Comparison of ENCODE assay signal across 13 cellular contexts in the genomic region with DNA sequence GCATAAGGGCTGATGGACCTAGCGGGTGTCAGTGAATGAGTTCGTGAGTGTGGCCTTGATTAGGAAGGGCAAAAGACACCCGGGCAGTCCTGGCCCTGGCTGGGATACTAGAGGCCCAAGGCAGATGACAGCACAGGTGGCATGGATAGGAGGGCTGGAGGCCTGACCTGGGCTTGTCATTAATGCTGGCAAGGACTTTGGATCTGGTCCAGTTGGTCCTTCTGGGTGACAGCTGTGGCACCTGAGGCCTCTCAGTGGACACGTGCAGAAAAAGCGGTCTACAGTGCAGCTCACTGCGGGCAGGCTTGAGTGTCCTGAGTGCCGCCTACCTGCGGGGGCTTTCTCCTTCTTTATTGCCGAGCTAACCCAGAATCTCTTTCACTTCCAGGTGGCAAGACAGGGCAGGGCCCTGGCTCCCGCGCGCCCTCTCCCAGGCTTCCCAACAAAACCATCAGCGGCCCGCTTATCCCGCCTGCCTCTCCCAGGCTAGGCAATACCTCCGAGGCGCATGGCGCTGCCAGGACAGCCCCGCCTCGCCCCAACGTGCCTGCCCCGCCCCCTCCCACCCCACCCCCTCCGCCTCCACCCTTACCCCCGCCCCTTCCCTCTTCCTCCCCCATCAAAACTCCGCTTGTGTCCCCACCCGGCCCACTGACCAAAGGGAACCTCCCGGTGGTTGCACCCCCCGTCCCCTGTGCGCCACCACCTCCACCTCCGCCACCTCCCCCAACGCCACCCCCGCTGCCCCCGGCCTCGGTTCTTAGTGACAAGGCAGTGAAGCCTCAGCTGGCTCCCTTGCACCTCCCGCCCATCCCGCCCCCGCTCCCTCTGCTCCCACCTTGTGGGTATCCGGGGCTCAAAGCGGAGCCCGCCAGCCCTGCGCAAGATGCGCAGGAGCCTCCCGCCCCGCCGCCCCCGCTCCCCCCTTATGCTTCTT.
A peak's percentile ranks its signal among the peaks of the same experiment; 100 is the strongest.
DNase-seq lines count a peak whose midpoint lies in the region; ATAC-seq and TF ChIP-seq lines count a peak whose summit lies in the region.
"Had no signal": no experiment of that assay in that cellular context is flagged by ENCODE, and none has a peak within 500 bp of the region (broad histone marks: within the 10 kb centered on the region; RNA-seq: fewer than 3 reads in every experiment).

No MANE protein-coding gene starts in this region.

- 20% methylated on average over 46 of the region's 46 CpGs for WGBS in urinary bladder

- peaks cover 19% of the 10 kb centered on the region for H3K4me1 Mint-ChIP-seq in activated naive CD4-positive, alpha-beta T cell treated with anti-CD3 and anti-CD28 coated beads, Interleukin-2, amount 50 U/mL, for 24 hours

- H3K9me3 Mint-ChIP-seq in activated naive CD4-positive, alpha-beta T cell treated with anti-CD3 and anti-CD28 coated beads, Interleukin-2, amount 50 U/mL, for 24 hours = no peaks in the 10 kb centered on the region
- H3K9me3 Mint-ChIP-seq: brain had no signal

- H3K27ac ChIP-seq in coronary artery = no peak overlapping the region
- H3K27ac ChIP-seq in urinary bladder (ENCODE audit: low read depth) = no peak overlapping the region
- H3K27ac ChIP-seq: BLaER1 had no signal

- peak overlapping the region; percentile 17 for H3K27ac Mint-ChIP-seq in activated naive CD4-positive, alpha-beta T cell treated with anti-CD3 and anti-CD28 coated beads, Interleukin-2, amount 50 U/mL, for 24 hours

- no peaks in the 10 kb centered on the region for H3K36me3 Mint-ChIP-seq in activated naive CD4-positive, alpha-beta T cell treated with anti-CD3 and anti-CD28 coated beads, Interleukin-2, amount 50 U/mL, for 24 hours

- H3K27me3 ChIP-seq in BE2C = no peaks in the 10 kb centered on the region

- DNase-seq in activated naive CD4-positive, alpha-beta T cell (lab: John Stamatoyannopoulos, UW) = no peak
- DNase-seq in coronary artery (ENCODE audit: low spot score) (no peak), mucosa of descending colon (peak; percentile 38 to 57 (median 55)), BE2C (no peak)
- DNase-seq in activated CD4-positive, alpha-beta T cell treated with anti-CD3 and anti-CD28 coated beads for 1 hour = no peak
- DNase-seq: hypothalamus, IMR-90 had no signal

- H3K36me3 ChIP-seq in mucosa of descending colon (ENCODE audit: low read depth) (no peaks in the 10 kb centered on the region), urinary bladder (ENCODE audit: insufficient read depth) (no peaks in the 10 kb centered on the region), BE2C (no peaks in the 10 kb centered on the region)
- H3K36me3 ChIP-seq: BLaER1 had no signal

- intact Hi-C loops in mucosa of descending colon (cut with DNase I, micrococcal nuclease) = no loop called here

- peak overlapping the region; percentile 49 for H3K4me3 ChIP-seq in coronary artery
- H3K4me3 ChIP-seq in mucosa of descending colon = no peak overlapping the region
- peak overlapping the region; percentile 36 for H3K4me3 ChIP-seq in urinary bladder (ENCODE audit: low read depth, low read length)
- no peak overlapping the region for H3K4me3 ChIP-seq in BE2C (ENCODE audit: low read depth, low read length)
- H3K4me3 ChIP-seq: BLaER1 had no signal

- peaks cover 10% of the 10 kb centered on the region for H3K4me1 ChIP-seq in mucosa of descending colon (ENCODE audit: low read depth)
- no peaks in the 10 kb centered on the region for H3K4me1 ChIP-seq in urinary bladder (ENCODE audit: insufficient read depth)
- H3K4me1 ChIP-seq in BE2C = no peaks in the 10 kb centered on the region
- H3K4me1 ChIP-seq: BLaER1 had no signal

- peaks cover 9% of the 10 kb centered on the region for H3K27me3 Mint-ChIP-seq in activated naive CD4-positive, alpha-beta T cell treated with anti-CD3 and anti-CD28 coated beads, Interleukin-2, amount 50 U/mL, for 24 hours
- H3K27me3 Mint-ChIP-seq: brain had no signal

- peak overlapping the region; percentile 58 for H3K4me3 Mint-ChIP-seq in activated naive CD4-positive, alpha-beta T cell treated with anti-CD3 and anti-CD28 coated beads, Interleukin-2, amount 50 U/mL, for 24 hours

- ATAC-seq in mucosa of descending colon (peak; percentile 80), HG03196 (IDR thresholded peaks at IDR 0.05; ENCODE audit: unreplicated experiment) (no peak)
- ATAC-seq: HCT116 had no signal

- TF ChIP-seq CTCF in coronary artery (IDR thresholded peaks at IDR 0.05) (no peak), mucosa of descending colon (IDR thresholded peaks at IDR 0.05) (no peak), BE2C (IDR thresholded peaks at IDR 0.05; ENCODE audit: low read depth, low read length) (no peak)

- no peaks in the 10 kb centered on the region for H3K9me3 ChIP-seq in mucosa of descending colon
- H3K9me3 ChIP-seq in BE2C = no peaks in the 10 kb centered on the region
- H3K9me3 ChIP-seq: BLaER1 had no signal

Comparison
In these comparisons a context has a peak if more than half of its experiments do, and no peak if none do; other contexts are left out.
1. DNase-seq: peak in mucosa of descending colon (3 of 3); none in activated naive CD4-positive, alpha-beta T cell (0 of 4), coronary artery (single experiment), activated CD4-positive, alpha-beta T cell treated with anti-CD3 and anti-CD28 coated beads for 1 hour (single experiment) and BE2C (single experiment).
2. H3K4me3 ChIP-seq: peak in coronary artery (single experiment) and urinary bladder (single experiment); none in mucosa of descending colon (single experiment) and BE2C (single experiment).